In genomic region chr16:56576585-56577299, GRCh38 we compare ENCODE assay signal across 8 cellular contexts. TPM values are rescaled to one million over a fixed set of nuclear protein-coding genes. Genes with fewer than 3 reads are reported as not detected.
A peak's percentile ranks its signal among the peaks of the same experiment; 100 is the strongest.
DNase-seq lines count a peak whose midpoint lies in the region; ATAC-seq and TF ChIP-seq lines count a peak whose summit lies in the region.

No MANE protein-coding gene starts in this region.

- no peaks in the 10 kb centered on the region for H3K4me1 Mint-ChIP-seq in HFFc6 (ENCODE audit: low read depth)

- H3K27ac Mint-ChIP-seq in HFFc6: no peak overlapping the region

- TF ChIP-seq CTCF in GM06990 (IDR thresholded peaks at IDR 0.05; ENCODE audit: insufficient read depth, low read length, poor library complexity, severe bottlenecking) (peak; percentile 93), HFFc6 (IDR thresholded peaks at IDR 0.05) (peak; percentile 88), choroid plexus epithelial cell (conservative IDR thresholded peaks at IDR 0.05; ENCODE audit: low read depth, low read length) (peak; percentile 92), right lobe of liver (IDR thresholded peaks at IDR 0.05) (peak; percentile 62 to 84 (median 76))

- peaks cover 13% of the 10 kb centered on the region for H3K9me3 Mint-ChIP-seq in HFFc6

- ATAC-seq in right lobe of liver: peak; percentile 99 to 100 (median 100)

- H3K36me3 Mint-ChIP-seq in HFFc6 (ENCODE audit: low read depth): peaks cover 10% of the 10 kb centered on the region

- no peak overlapping the region for H3K27ac ChIP-seq in right lobe of liver

- no peaks in the 10 kb centered on the region; the same call in 1 of the 2 replicates for H3K27me3 ChIP-seq in GM06990 (replicated peaks; ENCODE audit: control insufficient read depth, insufficient read depth, low read length)
- H3K27me3 ChIP-seq in right lobe of liver: no peaks in the 10 kb centered on the region

- 48% methylated on average over 4 of the region's 8 CpGs for WGBS in right lobe of liver (ENCODE audit: insufficient coverage, low coverage, low lambda C conversion rate, missing lambda C conversion rate)

- peaks cover 17% of the 10 kb centered on the region for H3K27me3 Mint-ChIP-seq in HFFc6 (ENCODE audit: insufficient read depth)

- no peaks in the 10 kb centered on the region for H3K4me1 ChIP-seq in right lobe of liver

- H3K9me3 ChIP-seq in right lobe of liver: no peaks in the 10 kb centered on the region

- no peak overlapping the region for H3K4me3 Mint-ChIP-seq in HFFc6

- TF ChIP-seq POLR2A in right lobe of liver (IDR thresholded peaks at IDR 0.05): no peak

- H3K4me3 ChIP-seq in GM06990 (replicated peaks; ENCODE audit: low read depth, low read length): no peak overlapping the region
- H3K4me3 ChIP-seq in choroid plexus epithelial cell (ENCODE audit: low read depth, low read length): no peak overlapping the region
- H3K4me3 ChIP-seq in right lobe of liver: no peak overlapping the region

- H3K36me3 ChIP-seq in GM06990 (ENCODE audit: control insufficient read depth, insufficient read depth, low read length) (no peaks in the 10 kb centered on the region), right lobe of liver (no peaks in the 10 kb centered on the region)

- intact Hi-C loops in right lobe of liver (cut with DNase I): no loop called here

- peak; percentile 66 for DNase-seq in GM06990 (ENCODE audit: extremely low read depth, insufficient read length)
- peak; percentile 38 for DNase-seq in HFFc6
- DNase-seq in NCI-H1930 (lab: John Stamatoyannopoulos, UW): peak; percentile 5 to 10
- DNase-seq in activated CD4-positive, alpha-beta T cell treated with anti-CD3 and anti-CD28 coated beads for 24 hours (ENCODE audit: low read depth in 2 of 2): peak; percentile 76 to 82
- peak; percentile 78 for DNase-seq in choroid plexus epithelial cell (ENCODE audit: low read depth)
- peak; percentile 71 to 79 (median 76) for DNase-seq in right lobe of liver
- peak; percentile 68 for DNase-seq in stimulated activated CD8-positive, alpha-beta memory T cell treated with anti-CD3 and anti-CD28 coated beads, Interleukin-12 subunit alpha, Interleukin-12 subunit beta, amount 100 ng/mL, for 24 hours (ENCODE audit: extremely low read depth)
- DNase-seq in DMS114 treated with DMSO at 0.1 percent for 48 hours (lab: John Stamatoyannopoulos, UW; ENCODE audit: unreplicated experiment): no peak

RNA-seq across cellular contexts. Expression of gene MT4, which starts 11.9 kb away (rescaled TPM):
- not detected for total RNA-seq in HFFc6 (2021; fragmentation: NEBNext Ultra II Directional; extraction: Animal tissue kit (Norgen Biotek cat#: 25700))
- total RNA-seq in right lobe of liver: not detected

RNA-seq across cellular contexts. Expression of gene MT3, which starts 12.6 kb away (rescaled TPM):
- not detected for total RNA-seq in HFFc6 (2021; fragmentation: NEBNext Ultra II Directional; extraction: Animal tissue kit (Norgen Biotek cat#: 25700))
- total RNA-seq in right lobe of liver: under 1 TPM in 1 of 6 experiments, not detected in 5; 0.62 TPM

RNA-seq across cellular contexts. Expression of gene MT2A, which starts 31.6 kb away (rescaled TPM):
- 1,000 to 10,000 TPM in 3 of 6 experiments, 100 to 1,000 TPM in 3; 623 to 1,524 (median 1,044) TPM for total RNA-seq in HFFc6 (2021; fragmentation: NEBNext Ultra II Directional; extraction: Animal tissue kit (Norgen Biotek cat#: 25700))
- total RNA-seq in right lobe of liver: 1,000 to 10,000 TPM in 5 of 6 experiments, 100 to 1,000 TPM in 1; 946 to 4,033 (median 2,228) TPM

RNA-seq across cellular contexts. Expression of gene MT1E, which starts 48.8 kb away (rescaled TPM):
- 100 to 1,000 TPM; 192 to 469 (median 458) TPM for total RNA-seq in HFFc6 (2021; fragmentation: NEBNext Ultra II Directional; extraction: Animal tissue kit (Norgen Biotek cat#: 25700))
- total RNA-seq in right lobe of liver: 1,000 to 10,000 TPM in 2 of 6 experiments, 100 to 1,000 TPM in 4; 403 to 1,748 (median 691) TPM

RNA-seq across cellular contexts. Expression of gene MT1M, which starts 55.7 kb away (rescaled TPM):
- under 1 TPM in 5 of 6 experiments, not detected in 1; 0.21 to 0.41 (median 0.28) TPM for total RNA-seq in HFFc6 (2021; fragmentation: NEBNext Ultra II Directional; extraction: Animal tissue kit (Norgen Biotek cat#: 25700))
- total RNA-seq in right lobe of liver: 100 to 1,000 TPM in 3 of 6 experiments, 10 to 100 TPM in 2, 1 to 10 TPM in 1; 8.6 to 569 (median 84.5) TPM
